In the genomic region with DNA sequence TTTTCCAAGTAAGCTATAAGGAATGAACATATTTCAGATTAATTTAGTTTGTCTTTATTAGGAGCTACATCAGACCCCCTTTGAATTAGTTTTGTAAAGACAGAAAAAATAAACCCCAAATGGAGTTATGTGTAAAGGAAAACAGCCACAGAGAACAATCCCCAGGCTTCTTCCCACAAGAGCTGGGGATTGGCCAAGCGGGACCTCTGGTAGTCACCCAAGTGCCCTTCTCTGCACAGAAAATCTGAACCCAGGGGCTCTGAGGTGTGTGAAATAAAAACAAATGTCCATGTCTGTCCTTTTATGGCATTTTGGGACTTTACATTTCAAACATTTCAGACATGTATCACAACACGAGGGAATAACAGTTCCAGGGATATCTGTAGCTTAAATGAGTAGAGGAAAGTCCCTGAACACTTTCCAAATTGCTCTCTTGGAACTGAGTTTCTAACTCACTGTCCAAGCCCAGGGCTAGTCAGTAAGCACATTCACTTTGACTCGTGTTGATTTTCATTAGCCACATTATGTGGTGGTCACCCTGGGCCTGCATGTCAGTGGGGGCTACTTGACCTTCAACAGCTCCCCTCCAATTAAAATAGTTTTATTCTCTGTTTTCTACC, we compare ENCODE assay signal across 23 cellular contexts. TPM values are rescaled to one million over a fixed set of nuclear protein-coding genes. Genes with fewer than 3 reads are reported as not detected.
"Had no signal": no experiment of that assay in that cellular context is flagged by ENCODE, and none has a peak within 500 bp of the region (broad histone marks: within the 10 kb centered on the region; RNA-seq: fewer than 3 reads in every experiment).

No MANE protein-coding gene starts in this region.

- H3K9me3 Mint-ChIP-seq: activated CD4-positive, alpha-beta T cell treated with anti-CD3 and anti-CD28 coated beads, Interleukin-2, amount 10 ng/mL, durations not matched to agents 24 days and 14 days; activated CD8-positive, alpha-beta T cell treated with anti-CD3 and anti-CD28 coated beads for 36 hours; activated T-cell treated with anti-CD3 and anti-CD28 coated beads, Interleukin-2, amount 50 U/mL, for 4 hours had no signal

- H3K36me3 ChIP-seq: cardiac muscle cell, right lobe of liver, tibial artery had no signal

- H3K27me3 ChIP-seq: cardiac muscle cell, foreskin keratinocyte, right lobe of liver, tibial artery had no signal

- H3K4me1 Mint-ChIP-seq: activated CD4-positive, alpha-beta T cell treated with anti-CD3 and anti-CD28 coated beads, Interleukin-2, amount 10 ng/mL, durations not matched to agents 24 days and 14 days; stimulated activated naive B cell treated with anti-CD40 and anti-IgM and Interleukin-4, amounts not matched to agents 10 μg/mL and 1 μg/mL and 100 μg/mL, for 72 hours had no signal

- H3K4me1 ChIP-seq: right lobe of liver had no signal

- H3K36me3 Mint-ChIP-seq: stimulated activated naive B cell treated with anti-CD40 and anti-IgM and Interleukin-4, amounts not matched to agents 10 μg/mL and 1 μg/mL and 100 μg/mL, for 72 hours had no signal

- H3K9me3 ChIP-seq: psoas muscle, right lobe of liver, tibial artery had no signal

- DNase-seq: activated CD4-positive, alpha-beta T cell treated with anti-CD3 and anti-CD28 coated beads, Interleukin-2, amount 10 ng/mL, durations not matched to agents 24 days and 14 days; activated CD8-positive, alpha-beta memory T cell treated with anti-CD3 and anti-CD28 coated beads, Interleukin-2, amount 50 U/mL, for 4 hours; activated CD8-positive, alpha-beta T cell treated with anti-CD3 and anti-CD28 coated beads for 36 hours; activated naive CD4-positive, alpha-beta T cell treated with anti-CD3 and anti-CD28 coated beads, Interleukin-2, amount 50 U/mL, for 16 hours; activated T-cell treated with anti-CD3 and anti-CD28 coated beads, Interleukin-2, amount 50 U/mL, for 4 hours; aorta; dermis blood vessel endothelial cell; effector memory CD4-positive, alpha-beta T cell; foreskin keratinocyte; mammary epithelial cell; occipital lobe; psoas muscle; right lobe of liver; stimulated activated CD4-positive, alpha-beta T cell treated with anti-CD3 and anti-CD28 coated beads, Interleukin-4, amount 100 ng/mL, for 24 hours; stimulated activated naive B cell treated with anti-CD40 and anti-IgM and Interleukin-4, amounts not matched to agents 10 μg/mL and 1 μg/mL and 100 μg/mL, for 72 hours; tibial artery had no signal

- H3K27ac ChIP-seq: cardiac muscle cell, foreskin keratinocyte, psoas muscle, right lobe of liver, tibial artery had no signal

- H3K4me3 Mint-ChIP-seq: activated CD4-positive, alpha-beta T cell treated with anti-CD3 and anti-CD28 coated beads, Interleukin-2, amount 10 ng/mL, durations not matched to agents 24 days and 14 days; activated CD8-positive, alpha-beta T cell treated with anti-CD3 and anti-CD28 coated beads for 36 hours; activated T-cell treated with anti-CD3 and anti-CD28 coated beads, Interleukin-2, amount 50 U/mL, for 4 hours; stimulated activated naive B cell treated with anti-CD40 and anti-IgM and Interleukin-4, amounts not matched to agents 10 μg/mL and 1 μg/mL and 100 μg/mL, for 72 hours had no signal

- FAIRE-seq: endothelial cell of umbilical vein, keratinocyte, urothelium cell line had no signal

- H3K4me3 ChIP-seq: cardiac muscle cell, psoas muscle, right lobe of liver, tibial artery had no signal

- H3K27ac Mint-ChIP-seq: activated CD4-positive, alpha-beta T cell treated with anti-CD3 and anti-CD28 coated beads, Interleukin-2, amount 10 ng/mL, durations not matched to agents 24 days and 14 days; activated CD8-positive, alpha-beta T cell treated with anti-CD3 and anti-CD28 coated beads for 36 hours; stimulated activated naive B cell treated with anti-CD40 and anti-IgM and Interleukin-4, amounts not matched to agents 10 μg/mL and 1 μg/mL and 100 μg/mL, for 72 hours had no signal

- ATAC-seq: activated CD8-positive, alpha-beta T cell treated with anti-CD3 and anti-CD28 coated beads for 36 hours; activated T-cell treated with anti-CD3 and anti-CD28 coated beads, Interleukin-2, amount 50 U/mL, for 4 hours; foreskin keratinocyte; left lobe of liver; psoas muscle; stimulated activated naive B cell treated with anti-CD40 and anti-IgM and Interleukin-4, amounts not matched to agents 10 μg/mL and 1 μg/mL and 100 μg/mL, for 72 hours had no signal

RNA-seq across cellular contexts. Expression of a gene that starts 22.5 kb away (rescaled TPM):
- total RNA-seq: activated CD4-positive, alpha-beta T cell treated with anti-CD3 and anti-CD28 coated beads, Interleukin-2, amount 10 ng/mL, durations not matched to agents 24 days and 14 days; activated CD8-positive, alpha-beta T cell treated with anti-CD3 and anti-CD28 coated beads for 36 hours; activated T-cell treated with anti-CD3 and anti-CD28 coated beads, Interleukin-2, amount 50 U/mL, for 4 hours; cardiac muscle cell; dermis blood vessel endothelial cell; endothelial cell of umbilical vein; foreskin keratinocyte; mammary epithelial cell; occipital lobe; T-helper 1 cell treated with Interleukin-12 subunit alpha and Interleukin-12 subunit beta and Interleukin-4 antibody, amounts not matched to agents 30 ng/mL and 1 ng/mL, for 36 hours had no signal
- polyA plus RNA-seq: cardiac muscle cell, endothelial cell of umbilical vein, foreskin keratinocyte, keratinocyte, mammary epithelial cell, neural cell had no signal
